In genomic region chr11:838441-839279, GRCh38 we compare ENCODE assay signal across 12 cellular contexts. TPM values are rescaled to one million over a fixed set of nuclear protein-coding genes. Genes with fewer than 3 reads are reported as not detected.
DNase-seq lines count a peak whose midpoint lies in the region; FAIRE-seq and TF ChIP-seq lines count a peak whose summit lies in the region.
"Had no signal": no experiment of that assay in that cellular context is flagged by ENCODE, and none has a peak within 500 bp of the region (broad histone marks: within the 10 kb centered on the region; RNA-seq: fewer than 3 reads in every experiment).

No MANE protein-coding gene starts in this region.

- H3K4me2 ChIP-seq in H1 (ENCODE audit: insufficient read depth in 1 of 2, low read depth in 2 of 2, low read length in 2 of 2) = no peak overlapping the region
- H3K4me2 ChIP-seq: hepatocyte had no signal

- no peak for FAIRE-seq in H1 (lab: Jason Lieb, UNC)
- FAIRE-seq: pancreas had no signal

- no peak overlapping the region for H3K4me3 ChIP-seq in H1 (ENCODE audit: extremely low read depth in 1 of 4, insufficient read depth in 2 of 4, low read depth in 3 of 4, low read length in 4 of 4)
- H3K4me3 ChIP-seq in sigmoid colon = no peak overlapping the region
- H3K4me3 ChIP-seq: hepatocyte, pancreas had no signal

- no peak overlapping the region; the same call in 1 of the 2 replicates for H2AK5ac ChIP-seq in H1 (ENCODE audit: low read depth, low read length)

- H3K4me1 ChIP-seq in H1 (replicated peaks in 1 of 4; ENCODE audit: control insufficient read depth in 3 of 4, insufficient read depth in 4 of 4, low read length in 3 of 4) (peaks cover 0 to 21% (median 15%) of the 10 kb centered on the region in 4 experiments; a peak in 6 of 7 replicates), sigmoid colon (peaks cover 0 to 81% (median 56%) of the 10 kb centered on the region in 4 donors)

- WGBS in H1 (ENCODE audit: extremely low coverage in 1 of 2, insufficient coverage in 1 of 2, insufficient read length in 1 of 2, insufficient replicate concordance in 2 of 2, low coverage in 1 of 2, low lambda C conversion rate in 2 of 2, missing lambda C conversion rate in 1 of 2), 2 experiments = 78% methylated on average over 9 of the region's 17 CpGs; no CpG with 5 or more reads in 1 of the 2 experiments
- WGBS in sigmoid colon, 2 donors = 22 to 57% methylated on average over 17 of the region's 17 CpGs

- H2BK12ac ChIP-seq in H1 (ENCODE audit: low read depth, low read length) = no peak overlapping the region

- no peak overlapping the region for H4K91ac ChIP-seq in H1 (replicated peaks; ENCODE audit: insufficient read length, low read length)

- no peak overlapping the region for H2BK5ac ChIP-seq in H1 (ENCODE audit: low read depth, low read length)

- H3K9me3 ChIP-seq in H1 (ENCODE audit: insufficient read depth in 2 of 2, low read depth in 1 of 2, low read length in 1 of 2) (no peaks in the 10 kb centered on the region), sigmoid colon (no peaks in the 10 kb centered on the region)
- H3K9me3 ChIP-seq: pancreas had no signal

- no peak overlapping the region for H3K23ac ChIP-seq in H1 (ENCODE audit: insufficient read length)

- H3K27me3 ChIP-seq in H1 (replicated peaks in 1 of 4; ENCODE audit: control insufficient read depth in 3 of 4, extremely low read depth in 1 of 4, insufficient read depth in 3 of 4, low read length in 3 of 4) (no peaks in the 10 kb centered on the region; a peak in 1 of 7 replicates), sigmoid colon (no peaks in the 10 kb centered on the region)
- H3K27me3 ChIP-seq: hepatocyte, pancreas had no signal

- TF ChIP-seq EP300 in H1 (IDR thresholded peaks at IDR 0.05; ENCODE audit: borderline replicate concordance in 1 of 2, low read depth in 2 of 2, low read length in 2 of 2) (no peak), sigmoid colon (IDR thresholded peaks at IDR 0.05) (no peak)

- H3K79me1 ChIP-seq in H1 (ENCODE audit: low read depth, low read length) = peaks cover 9% of the 10 kb centered on the region; the same call in 1 of the 2 replicates

- H3K79me2 ChIP-seq in H1 (ENCODE audit: control insufficient read depth in 1 of 2, insufficient read depth in 2 of 2, low read length in 2 of 2) = peaks cover 0 to 18% of the 10 kb centered on the region in 2 experiments; a peak in 2 of 4 replicates

- H3K14ac ChIP-seq in H1 (ENCODE audit: insufficient read length) = no peak overlapping the region

- peak; percentile 81 for DNase-seq in NCI-H82 (lab: John Stamatoyannopoulos, UW)
- DNase-seq in NCI-H82 treated with DMSO at 0.1 percent for 48 hours (lab: John Stamatoyannopoulos, UW; ENCODE audit: unreplicated experiment) = no peak
- DNase-seq in NCI-H524 (lab: John Stamatoyannopoulos, UW) = peak; percentile 69 to 88
- DNase-seq in H1 (ENCODE audit: low read depth in 1 of 2, low spot score in 2 of 2) = no peak
- no peak for DNase-seq in sigmoid colon
- DNase-seq in T-helper 1 cell = no peak
- DNase-seq in DMS79 (lab: John Stamatoyannopoulos, UW) = no peak
- DNase-seq in cerebellar nuclear complex (lab: John Stamatoyannopoulos, UW) = no peak
- DNase-seq: activated CD4-positive, alpha-beta T cell treated with anti-CD3 and anti-CD28 coated beads for 4 hours; aorta had no signal

- H4K20me1 ChIP-seq in H1 (replicated peaks in 1 of 2; ENCODE audit: control insufficient read depth in 1 of 2, insufficient read depth in 2 of 2, low read length in 2 of 2) = peaks cover 3 to 40% of the 10 kb centered on the region in 2 experiments

- CTCF ChIA-PET in H1 (lab: Charles Lee; ENCODE audit: partially characterized antibody) = interaction anchor here (0.6 to 5.2 kb wide), 12 partner anchors 10 to 705 kb away, joined by 3 to 26 read pairs (median 5); partner anchors contain the start of genes CRACR2B and PNPLA2

- no peak overlapping the region for H4K5ac ChIP-seq in H1 (ENCODE audit: insufficient read length, low read depth, low read length)

- H2BK120ac ChIP-seq in H1 (replicated peaks; ENCODE audit: low read depth, low read length) = no peak overlapping the region

- H3K36me3 ChIP-seq in H1 (ENCODE audit: control insufficient read depth in 2 of 4, insufficient read depth in 4 of 4, low read length in 3 of 4) (peaks cover 10 to 30% (median 24%) of the 10 kb centered on the region in 4 experiments; a peak in 7 of 8 replicates), sigmoid colon (peaks cover 18 to 52% (median 39%) of the 10 kb centered on the region in 4 donors)

- no peak overlapping the region for H3K18ac ChIP-seq in H1 (ENCODE audit: extremely low read depth, low read length)

- no peak overlapping the region for H2AFZ ChIP-seq in H1 (ENCODE audit: low read length)
- H2AFZ ChIP-seq: hepatocyte had no signal

- H4K8ac ChIP-seq in H1 (ENCODE audit: extremely low read depth, insufficient read depth, low read length) = no peak overlapping the region

- peak in 1 of 2 experiments; percentile 25; a peak in 1 of 4 replicates for TF ChIP-seq RAD21 in H1 (IDR thresholded peaks at IDR 0.05 in 1 of 2, conservative IDR thresholded peaks at IDR 0.05 in 1 of 2; ENCODE audit: low read depth in 2 of 2, low read length in 2 of 2)

- peak in 1 of 3 experiments; percentile 44; a peak in 2 of 4 replicates for TF ChIP-seq CTCF in H1 (IDR thresholded peaks at IDR 0.05; ENCODE audit: control extremely low read depth in 1 of 3, insufficient read depth in 1 of 3, low read depth in 1 of 3, low read length in 3 of 3)
- no peak for TF ChIP-seq CTCF in sigmoid colon (IDR thresholded peaks at IDR 0.05)

- H3K27ac ChIP-seq in H1 (ENCODE audit: low read depth, low read length) (no peak overlapping the region), sigmoid colon (peak overlapping the region in 3 of 4 donors; percentile 22 to 28 (median 26))
- H3K27ac ChIP-seq: hepatocyte, pancreas had no signal

- H3K23me2 ChIP-seq in H1 (ENCODE audit: low read depth, low read length) = peaks cover 15% of the 10 kb centered on the region; the same call in 1 of the 2 replicates

- no peak overlapping the region for H2BK20ac ChIP-seq in H1 (ENCODE audit: low read length)

- H3K4ac ChIP-seq in H1 (replicated peaks; ENCODE audit: insufficient read length, low read depth, low read length) = no peak overlapping the region

- H2BK15ac ChIP-seq in H1 (ENCODE audit: low read length) = no peak overlapping the region

- H3K56ac ChIP-seq in H1 (replicated peaks; ENCODE audit: insufficient read length, low read depth, low read length) = no peak overlapping the region

- intact Hi-C loops in sigmoid colon (cut with DNase I) = no loop called here

- H3K9ac ChIP-seq in H1 (replicated peaks in 1 of 4; ENCODE audit: extremely low read depth in 1 of 4, low read depth in 3 of 4, low read length in 3 of 4) = no peak overlapping the region; a peak in 1 of 7 replicates

- no peak for TF ChIP-seq POLR2A in H1 (IDR thresholded peaks at IDR 0.05; ENCODE audit: control extremely low read depth in 1 of 2, low read depth in 2 of 2, low read length in 2 of 2)
- TF ChIP-seq POLR2A in sigmoid colon (IDR thresholded peaks at IDR 0.05) = no peak

- POLR2A ChIA-PET in H1 (lab: Charles Lee; ENCODE audit: partially characterized antibody) = interaction anchor here (1.0 to 40.4 kb wide), 4 partner anchors 9 to 28 kb away, joined by 3 to 1917 read pairs (median 119); partner anchors contain the start of genes CD151, CEND1, CRACR2B and PIDD1

RNA-seq across cellular contexts. Expression of gene POLR2L, which starts 3.7 kb away (rescaled TPM):
- 151 and 167 TPM in 2 replicates for total RNA-seq in H1 (2021; fragmentation: NEBNext Ultra II Directional; extraction: Animal tissue kit (Norgen Biotek cat#: 25700))
- 140 and 142 TPM in 2 replicates for polyA plus RNA-seq in H1 (2011; rRNA removed)
- polyA plus RNA-seq in H1 (2011; cell fraction: cytosol; rRNA removed) = 136 TPM
- 416 TPM for polyA plus RNA-seq in H1 (2011; cell fraction: nucleus; rRNA removed)
- 193 to 318 TPM (median 295 TPM) in 4 replicates for polyA plus RNA-seq in H1 (2012, experiment 1 of 2)
- 68.0 TPM for polyA plus RNA-seq in H1 (2012, experiment 2 of 2)
- 240 TPM for polyA plus RNA-seq in H1 (2013, experiment 1 of 2)
- polyA plus RNA-seq in H1 (2013, experiment 2 of 2) = 247 TPM
- polyA minus RNA-seq in H1 (2011; rRNA and poly(A)+ RNA removed) = 72.5 and 95.8 TPM in 2 replicates
- 138 TPM for polyA minus RNA-seq in H1 (2011; cell fraction: cytosol; rRNA and poly(A)+ RNA removed)
- 79.6 TPM for polyA minus RNA-seq in H1 (2011; cell fraction: nucleus; rRNA and poly(A)+ RNA removed)
- 10 to 100 TPM; 34.9 to 75.3 (median 52.0) TPM for total RNA-seq in sigmoid colon
- 100 to 1,000 TPM; 139 to 198 (median 143) TPM for polyA plus RNA-seq in sigmoid colon

RNA-seq across cellular contexts. Expression of gene TSPAN4, which starts 4.0 kb away (rescaled TPM):
- 74.1 and 75.8 TPM in 2 replicates for total RNA-seq in H1 (2021; fragmentation: NEBNext Ultra II Directional; extraction: Animal tissue kit (Norgen Biotek cat#: 25700))
- polyA plus RNA-seq in H1 (2011; rRNA removed) (145 and 217 TPM in 2 replicates), sigmoid colon (10 to 100 TPM in 2 of 3 donors, 1 to 10 TPM in 1; 8.8 to 41.0 (median 15.0) TPM)
- polyA plus RNA-seq in H1 (2011; cell fraction: cytosol; rRNA removed) = 167 TPM
- 298 TPM for polyA plus RNA-seq in H1 (2011; cell fraction: nucleus; rRNA removed)
- polyA plus RNA-seq in H1 (2012, experiment 1 of 2) = 43.0 to 90.8 TPM (median 85.3 TPM) in 4 replicates
- 79.3 TPM for polyA plus RNA-seq in H1 (2012, experiment 2 of 2)
- 88.9 TPM for polyA plus RNA-seq in H1 (2013, experiment 1 of 2)
- polyA plus RNA-seq in H1 (2013, experiment 2 of 2) = 84.1 TPM
- polyA minus RNA-seq in H1 (2011; rRNA and poly(A)+ RNA removed) = 55.7 and 63.0 TPM in 2 replicates
- polyA minus RNA-seq in H1 (2011; cell fraction: cytosol; rRNA and poly(A)+ RNA removed) = 58.9 TPM
- 56.8 TPM for polyA minus RNA-seq in H1 (2011; cell fraction: nucleus; rRNA and poly(A)+ RNA removed)
- 10 to 100 TPM; 79.2 to 92.7 (median 82.9) TPM for total RNA-seq in sigmoid colon

RNA-seq across cellular contexts. Expression of gene CD151, which starts 5.9 kb away (rescaled TPM):
- total RNA-seq in H1 (2021; fragmentation: NEBNext Ultra II Directional; extraction: Animal tissue kit (Norgen Biotek cat#: 25700)) = 93.4 and 101 TPM in 2 replicates
- 212 and 257 TPM in 2 replicates for polyA plus RNA-seq in H1 (2011; rRNA removed)
- polyA plus RNA-seq in H1 (2011; cell fraction: cytosol; rRNA removed) = 196 TPM
- 315 TPM for polyA plus RNA-seq in H1 (2011; cell fraction: nucleus; rRNA removed)
- 85.6 to 141 TPM (median 135 TPM) in 4 replicates for polyA plus RNA-seq in H1 (2012, experiment 1 of 2)
- polyA plus RNA-seq in H1 (2012, experiment 2 of 2) = 137 TPM
- polyA plus RNA-seq in H1 (2013, experiment 1 of 2) = 105 TPM
- polyA plus RNA-seq in H1 (2013, experiment 2 of 2) = 114 TPM
- 117 and 123 TPM in 2 replicates for polyA minus RNA-seq in H1 (2011; rRNA and poly(A)+ RNA removed)
- 66.3 TPM for polyA minus RNA-seq in H1 (2011; cell fraction: cytosol; rRNA and poly(A)+ RNA removed)
- polyA minus RNA-seq in H1 (2011; cell fraction: nucleus; rRNA and poly(A)+ RNA removed) = 80.7 TPM
- total RNA-seq in sigmoid colon = 100 to 1,000 TPM in 3 of 4 donors, 10 to 100 TPM in 1; 84.4 to 343 (median 278) TPM
- 100 to 1,000 TPM in 1 of 3 donors, 10 to 100 TPM in 2; 91.9 to 436 (median 92.7) TPM for polyA plus RNA-seq in sigmoid colon

RNA-seq across cellular contexts. Expression of gene CRACR2B, which starts 10.9 kb away (rescaled TPM):
- 26.4 and 29.3 TPM in 2 replicates for total RNA-seq in H1 (2021; fragmentation: NEBNext Ultra II Directional; extraction: Animal tissue kit (Norgen Biotek cat#: 25700))
- 18.2 and 34.9 TPM in 2 replicates for polyA plus RNA-seq in H1 (2011; rRNA removed)
- polyA plus RNA-seq in H1 (2011; cell fraction: cytosol; rRNA removed) = 27.3 TPM
- polyA plus RNA-seq in H1 (2011; cell fraction: nucleus; rRNA removed) = 119 TPM
- polyA plus RNA-seq in H1 (2012, experiment 1 of 2) = 11.5 to 25.5 TPM (median 19.6 TPM) in 4 replicates
- polyA plus RNA-seq in H1 (2012, experiment 2 of 2) = 13.0 TPM
- polyA plus RNA-seq in H1 (2013, experiment 1 of 2) = 19.0 TPM
- 17.3 TPM for polyA plus RNA-seq in H1 (2013, experiment 2 of 2)
- polyA minus RNA-seq in H1 (2011; rRNA and poly(A)+ RNA removed) = 2.3 and 2.9 TPM in 2 replicates
- 10.1 TPM for polyA minus RNA-seq in H1 (2011; cell fraction: cytosol; rRNA and poly(A)+ RNA removed)
- 19.8 TPM for polyA minus RNA-seq in H1 (2011; cell fraction: nucleus; rRNA and poly(A)+ RNA removed)
- total RNA-seq in sigmoid colon = 1 to 10 TPM; 1.5 to 9.5 (median 4.6) TPM
- 100 to 1,000 TPM in 1 of 3 donors, 10 to 100 TPM in 2; 32.1 to 149 (median 46.8) TPM for polyA plus RNA-seq in sigmoid colon

RNA-seq across cellular contexts. Expression of gene PNPLA2, which starts 19.9 kb away (rescaled TPM):
- total RNA-seq in H1 (2021; fragmentation: NEBNext Ultra II Directional; extraction: Animal tissue kit (Norgen Biotek cat#: 25700)) = 62.1 and 62.2 TPM in 2 replicates
- polyA plus RNA-seq in H1 (2011; rRNA removed) (30.9 and 63.7 TPM in 2 replicates), sigmoid colon (100 to 1,000 TPM in 1 of 3 donors, 10 to 100 TPM in 2; 35.4 to 137 (median 47.6) TPM)
- 23.5 TPM for polyA plus RNA-seq in H1 (2011; cell fraction: cytosol; rRNA removed)
- polyA plus RNA-seq in H1 (2011; cell fraction: nucleus; rRNA removed) = 272 TPM
- polyA plus RNA-seq in H1 (2012, experiment 1 of 2) = 27.2 to 66.6 TPM (median 57.4 TPM) in 4 replicates
- polyA plus RNA-seq in H1 (2012, experiment 2 of 2) = 30.4 TPM
- polyA plus RNA-seq in H1 (2013, experiment 1 of 2) = 53.9 TPM
- polyA plus RNA-seq in H1 (2013, experiment 2 of 2) = 50.2 TPM
- 20.4 and 30.0 TPM in 2 replicates for polyA minus RNA-seq in H1 (2011; rRNA and poly(A)+ RNA removed)
- 34.8 TPM for polyA minus RNA-seq in H1 (2011; cell fraction: cytosol; rRNA and poly(A)+ RNA removed)
- polyA minus RNA-seq in H1 (2011; cell fraction: nucleus; rRNA and poly(A)+ RNA removed) = 76.6 TPM
- total RNA-seq in sigmoid colon = 10 to 100 TPM; 26.3 to 39.6 (median 34.6) TPM

Comparison
In these comparisons a context has a peak if more than half of its experiments do, and no peak if none do; other contexts are left out.
1. DNase-seq: peak in NCI-H82 (single experiment) and NCI-H524 (2 of 2); none in NCI-H82 treated with DMSO at 0.1 percent for 48 hours (single experiment), H1 (0 of 2), sigmoid colon (single experiment), T-helper 1 cell (0 of 5), DMS79 (single experiment) and cerebellar nuclear complex (0 of 2).